Comparison of ENCODE assay signal across 8 cellular contexts in the genomic region with DNA sequence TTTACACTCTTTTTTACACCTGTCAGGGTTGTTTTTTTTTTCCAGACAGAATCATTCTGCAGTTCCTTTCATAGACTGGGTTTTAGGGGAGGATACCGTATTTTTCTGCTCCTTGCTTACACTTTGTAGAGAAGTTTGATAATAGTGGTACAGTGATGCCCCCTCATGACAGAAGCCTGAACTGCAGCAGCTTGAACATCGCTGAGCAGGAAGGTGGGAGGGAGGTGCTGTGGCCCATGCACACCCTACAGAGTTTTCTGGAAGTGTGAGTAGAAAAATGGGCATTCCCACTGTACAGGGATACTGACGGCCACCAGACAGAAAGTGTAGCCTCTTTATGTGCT. TPM values are rescaled to one million over a fixed set of nuclear protein-coding genes. Genes with fewer than 3 reads are reported as not detected.
DNase-seq lines count a peak whose midpoint lies in the region; ATAC-seq and TF ChIP-seq lines count a peak whose summit lies in the region.

No MANE protein-coding gene starts in this region.

- no peaks in the 10 kb centered on the region for H3K27me3 ChIP-seq in GM23248 (replicated peaks; ENCODE audit: insufficient read depth)
- H3K27me3 ChIP-seq in left ventricle myocardium inferior (ENCODE audit: low read depth): no peaks in the 10 kb centered on the region

- intact Hi-C loops in left ventricle myocardium inferior (cut with micrococcal nuclease): loop anchor here (5.0 kb wide), 1 partner anchor 122 kb away; no protein-coding TSS in a partner anchor

- no peaks in the 10 kb centered on the region for H3K9me2 ChIP-seq in GM23248 (ENCODE audit: insufficient read depth)

- no peak overlapping the region for H3K9ac ChIP-seq in GM23248

- no peak overlapping the region for H2AFZ ChIP-seq in GM23248

- in situ Hi-C loops in G401 (cut with HindIII; ENCODE audit: low sequenced_read_pairs): no loop called here
- in situ Hi-C loops in GM23248 (cut with MboI): loop anchor here (10.0 to 25.0 kb wide), 2 partner anchors 120 to 252 kb away; partner anchors contain the start of gene BEX4

- no peak overlapping the region for H3K27ac ChIP-seq in GM23248
- no peak overlapping the region for H3K27ac ChIP-seq in left ventricle myocardium inferior (replicated peaks)

- WGBS in GM23248 (ENCODE audit: low coverage in 1 of 2, low lambda C conversion rate in 2 of 2, missing lambda C conversion rate in 2 of 2), 2 experiments: 2 to 5% methylated on average over 3 of the region's 3 CpGs

- H3K9me3 ChIP-seq in GM23248 (ENCODE audit: low read depth) (no peaks in the 10 kb centered on the region), left ventricle myocardium inferior (replicated peaks) (no peaks in the 10 kb centered on the region)

- H3K4me1 ChIP-seq in GM23248 (ENCODE audit: insufficient read depth) (no peaks in the 10 kb centered on the region; the same call in 1 of the 2 replicates), left ventricle myocardium inferior (no peaks in the 10 kb centered on the region)

- H3K36me3 ChIP-seq in GM23248 (ENCODE audit: low read depth): no peaks in the 10 kb centered on the region
- H3K36me3 ChIP-seq in left ventricle myocardium inferior: no peaks in the 10 kb centered on the region

- H3K4me3 ChIP-seq in GM23248 (no peak overlapping the region), left ventricle myocardium inferior (peak overlapping the region; percentile 55)

- H3K27me3 Mint-ChIP-seq in activated naive CD8-positive, alpha-beta T cell: no peaks in the 10 kb centered on the region

- H3K4me2 ChIP-seq in GM23248 (ENCODE audit: unreplicated experiment): no peak overlapping the region

- no peaks in the 10 kb centered on the region for H3K79me2 ChIP-seq in GM23248 (ENCODE audit: insufficient read depth)

- peak; percentile 97 for ATAC-seq in SK-N-SH treated with all-trans-retinoic acid at 6 μM for 48 hours

- H3K36me3 Mint-ChIP-seq in activated naive CD8-positive, alpha-beta T cell: no peaks in the 10 kb centered on the region

- DNase-seq in G401 (ENCODE audit: low spot score): peak; percentile 80
- peak; percentile 66 for DNase-seq in GM23248
- DNase-seq in left ventricle myocardium inferior: peak; percentile 52
- DNase-seq in retina: peak; percentile 74
- DNase-seq in epidermal melanocyte (ENCODE audit: insufficient read length, low spot score): no peak

- peaks cover 18% of the 10 kb centered on the region for H3K4me1 Mint-ChIP-seq in activated naive CD8-positive, alpha-beta T cell (ENCODE audit: low read depth)

- H3K9me3 Mint-ChIP-seq in activated naive CD8-positive, alpha-beta T cell (ENCODE audit: low read depth): no peaks in the 10 kb centered on the region

- no peaks in the 10 kb centered on the region for H3F3A ChIP-seq in GM23248 (ENCODE audit: insufficient read depth)

- TF ChIP-seq CTCF in LNCAP (IDR thresholded peaks at IDR 0.05) (peak; percentile 63), left ventricle myocardium inferior (IDR thresholded peaks at IDR 0.05; ENCODE audit: borderline replicate concordance) (peak; percentile 79)

- peak overlapping the region; percentile 96 for H3K4me3 Mint-ChIP-seq in activated naive CD8-positive, alpha-beta T cell

- no peaks in the 10 kb centered on the region for H4K20me1 ChIP-seq in GM23248 (ENCODE audit: insufficient read depth)

- H3K27ac Mint-ChIP-seq in activated naive CD8-positive, alpha-beta T cell: peak overlapping the region; percentile 64

TF ChIP-seq in SK-N-SH treated with all-trans-retinoic acid at 6 μM for 48 hours, 23 proteins besides CTCF, POLR2A, EP300 and RAD21:
- no peak for TF ChIP-seq ZNF565 (CRISPR knock-in tag; conservative IDR thresholded peaks at IDR 0.05; ENCODE audit: low read depth)
- TF ChIP-seq RARB (CRISPR knock-in tag; IDR thresholded peaks at IDR 0.05): no peak
- TF ChIP-seq, protein P1, sequence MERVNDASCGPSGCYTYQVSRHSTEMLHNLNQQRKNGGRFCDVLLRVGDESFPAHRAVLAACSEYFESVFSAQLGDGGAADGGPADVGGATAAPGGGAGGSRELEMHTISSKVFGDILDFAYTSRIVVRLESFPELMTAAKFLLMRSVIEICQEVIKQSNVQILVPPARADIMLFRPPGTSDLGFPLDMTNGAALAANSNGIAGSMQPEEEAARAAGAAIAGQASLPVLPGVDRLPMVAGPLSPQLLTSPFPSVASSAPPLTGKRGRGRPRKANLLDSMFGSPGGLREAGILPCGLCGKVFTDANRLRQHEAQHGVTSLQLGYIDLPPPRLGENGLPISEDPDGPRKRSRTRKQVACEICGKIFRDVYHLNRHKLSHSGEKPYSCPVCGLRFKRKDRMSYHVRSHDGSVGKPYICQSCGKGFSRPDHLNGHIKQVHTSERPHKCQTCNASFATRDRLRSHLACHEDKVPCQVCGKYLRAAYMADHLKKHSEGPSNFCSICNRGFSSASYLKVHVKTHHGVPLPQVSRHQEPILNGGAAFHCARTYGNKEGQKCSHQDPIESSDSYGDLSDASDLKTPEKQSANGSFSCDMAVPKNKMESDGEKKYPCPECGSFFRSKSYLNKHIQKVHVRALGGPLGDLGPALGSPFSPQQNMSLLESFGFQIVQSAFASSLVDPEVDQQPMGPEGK (CRISPR knock-in tag; IDR thresholded peaks at IDR 0.05; ENCODE audit: borderline replicate concordance): no peak

RNA-seq across cellular contexts. Expression of gene RAB40A, which starts 54.5 kb away (rescaled TPM):
- not detected in 2 replicates for total RNA-seq in G401 (2014; rRNA removed; shearing (Covaris generic))
- total RNA-seq in GM23248 (2014; rRNA removed; shearing (Covaris generic)): not detected in 2 replicates
- polyA plus RNA-seq in GM23248 (2016; fragmentation: Nextera tagmentation; extraction: Ambion mirVana): 0.16 and 0.34 TPM in 2 replicates
- not detected for total RNA-seq in left ventricle myocardium inferior
